12 cellular contexts compared by ENCODE assay signal in the genomic region with DNA sequence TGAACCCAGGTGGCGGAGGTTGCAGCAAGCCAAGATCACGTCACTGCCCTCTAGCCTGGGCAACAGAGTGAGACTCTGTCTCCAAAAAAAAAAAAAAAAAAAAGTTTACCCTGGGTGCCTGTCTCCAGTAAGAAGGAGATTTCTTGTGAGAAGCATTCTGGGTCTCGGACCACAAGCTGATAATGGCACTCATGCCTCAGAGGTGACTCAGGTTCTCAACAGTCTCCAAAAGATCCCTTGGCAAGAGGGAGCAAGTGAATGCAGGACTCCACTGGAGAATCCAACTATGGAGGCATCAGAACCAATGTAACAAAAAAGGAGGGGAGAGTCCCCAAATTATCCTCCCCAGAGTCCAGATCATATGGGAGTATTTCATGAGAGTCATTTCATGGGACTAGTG.
DNase-seq lines count a peak whose midpoint lies in the region; ATAC-seq and TF ChIP-seq lines count a peak whose summit lies in the region.
"Had no signal": no experiment of that assay in that cellular context is flagged by ENCODE, and none has a peak within 500 bp of the region (broad histone marks: within the 10 kb centered on the region; RNA-seq: fewer than 3 reads in every experiment).

No MANE protein-coding gene starts in this region.

- H3K36me3 ChIP-seq in right atrium auricular region: no peaks in the 10 kb centered on the region
- no peaks in the 10 kb centered on the region for H3K36me3 ChIP-seq in left ventricle myocardium inferior
- no peaks in the 10 kb centered on the region for H3K36me3 ChIP-seq in Karpas-422 (ENCODE audit: insufficient read depth, low read length)
- H3K36me3 ChIP-seq in thyroid gland: no peaks in the 10 kb centered on the region

- no peak overlapping the region for H3K4me3 ChIP-seq in right atrium auricular region
- no peak overlapping the region for H3K4me3 ChIP-seq in left ventricle myocardium inferior
- H3K4me3 ChIP-seq in Karpas-422 (ENCODE audit: low read length): no peak overlapping the region
- no peak overlapping the region for H3K4me3 ChIP-seq in thyroid gland (replicated peaks in 1 of 3)
- H3K4me3 ChIP-seq: spleen had no signal

- no peak for TF ChIP-seq CTCF in right atrium auricular region (IDR thresholded peaks at IDR 0.05)
- no peak for TF ChIP-seq CTCF in left ventricle myocardium inferior (IDR thresholded peaks at IDR 0.05; ENCODE audit: borderline replicate concordance)
- no peak for TF ChIP-seq CTCF in thyroid gland (IDR thresholded peaks at IDR 0.05)

- no peak for ATAC-seq in HG02840 (IDR thresholded peaks at IDR 0.05; ENCODE audit: low FRiP score, unreplicated experiment)

- no peak overlapping the region for H3K4me2 ChIP-seq in Karpas-422 (ENCODE audit: low read depth, low read length, poor library complexity, severe bottlenecking)

- H4K20me1 ChIP-seq in Karpas-422 (ENCODE audit: insufficient read depth, low read depth, low read length): no peaks in the 10 kb centered on the region

- H2AFZ ChIP-seq in Karpas-422 (ENCODE audit: low read length): no peak overlapping the region

- H3K9me2 ChIP-seq in Karpas-422 (replicated peaks; ENCODE audit: insufficient read depth, low read length): no peaks in the 10 kb centered on the region; the same call in 1 of the 2 replicates

- intact Hi-C loops in left ventricle myocardium inferior (cut with micrococcal nuclease) (no loop called here), thyroid gland (cut with DNase I) (no loop called here)

- peak; percentile 47 for DNase-seq in right atrium auricular region (ENCODE audit: low spot score)
- DNase-seq in left ventricle myocardium inferior: no peak
- DNase-seq in amniotic epithelial cell (ENCODE audit: low read depth): peak; percentile 90
- DNase-seq in glomerular visceral epithelial cell (ENCODE audit: extremely low spot score): peak; percentile 75
- no peak for DNase-seq in NCI-H82 treated with DMSO at 0.1 percent for 48 hours (lab: John Stamatoyannopoulos, UW; ENCODE audit: unreplicated experiment)
- no peak for DNase-seq in Karpas-422
- no peak for DNase-seq in thyroid gland
- DNase-seq: mesendoderm, NCI-H2081 treated with DMSO at 0.1 percent for 48 hours, SIG-M5, spleen had no signal

- H3K4me1 ChIP-seq in right atrium auricular region: peaks cover 0 to 8% of the 10 kb centered on the region in 2 donors
- H3K4me1 ChIP-seq in left ventricle myocardium inferior: peaks cover 18% of the 10 kb centered on the region
- H3K4me1 ChIP-seq in Karpas-422 (ENCODE audit: low read length): no peaks in the 10 kb centered on the region
- H3K4me1 ChIP-seq in thyroid gland: peaks cover 0 to 20% of the 10 kb centered on the region in 2 donors

- H3K27ac ChIP-seq in right atrium auricular region (no peak overlapping the region), left ventricle myocardium inferior (replicated peaks) (no peak overlapping the region), Karpas-422 (ENCODE audit: low read length) (no peak overlapping the region), thyroid gland (no peak overlapping the region)
- H3K27ac ChIP-seq: spleen had no signal

- H3K27me3 ChIP-seq in right atrium auricular region: no peaks in the 10 kb centered on the region
- H3K27me3 ChIP-seq in left ventricle myocardium inferior (ENCODE audit: low read depth): no peaks in the 10 kb centered on the region
- no peaks in the 10 kb centered on the region for H3K27me3 ChIP-seq in Karpas-422 (ENCODE audit: low read length)
- H3K27me3 ChIP-seq in thyroid gland: no peaks in the 10 kb centered on the region
- H3K27me3 ChIP-seq: spleen had no signal

- no peak for TF ChIP-seq POLR2A in thyroid gland (IDR thresholded peaks at IDR 0.05)

- H3K9me3 ChIP-seq in right atrium auricular region (no peaks in the 10 kb centered on the region), left ventricle myocardium inferior (replicated peaks) (no peaks in the 10 kb centered on the region), Karpas-422 (ENCODE audit: low read length) (no peaks in the 10 kb centered on the region), thyroid gland (no peaks in the 10 kb centered on the region)
- H3K9me3 ChIP-seq: spleen had no signal

- H3K79me2 ChIP-seq in Karpas-422 (ENCODE audit: low read length): no peaks in the 10 kb centered on the region

- WGBS in thyroid gland, 2 donors: 96 to 100% methylated on average over 3 of the region's 3 CpGs

- no peak overlapping the region for H3K9ac ChIP-seq in Karpas-422 (ENCODE audit: low read length)

Comparison
In these comparisons a context has a peak if more than half of its experiments do, and no peak if none do; other contexts are left out.
1. DNase-seq: peak in right atrium auricular region (single experiment), amniotic epithelial cell (single experiment) and glomerular visceral epithelial cell (single experiment); none in left ventricle myocardium inferior (single experiment), NCI-H82 treated with DMSO at 0.1 percent for 48 hours (single experiment), Karpas-422 (single experiment) and thyroid gland (0 of 2).